In the genomic region with DNA sequence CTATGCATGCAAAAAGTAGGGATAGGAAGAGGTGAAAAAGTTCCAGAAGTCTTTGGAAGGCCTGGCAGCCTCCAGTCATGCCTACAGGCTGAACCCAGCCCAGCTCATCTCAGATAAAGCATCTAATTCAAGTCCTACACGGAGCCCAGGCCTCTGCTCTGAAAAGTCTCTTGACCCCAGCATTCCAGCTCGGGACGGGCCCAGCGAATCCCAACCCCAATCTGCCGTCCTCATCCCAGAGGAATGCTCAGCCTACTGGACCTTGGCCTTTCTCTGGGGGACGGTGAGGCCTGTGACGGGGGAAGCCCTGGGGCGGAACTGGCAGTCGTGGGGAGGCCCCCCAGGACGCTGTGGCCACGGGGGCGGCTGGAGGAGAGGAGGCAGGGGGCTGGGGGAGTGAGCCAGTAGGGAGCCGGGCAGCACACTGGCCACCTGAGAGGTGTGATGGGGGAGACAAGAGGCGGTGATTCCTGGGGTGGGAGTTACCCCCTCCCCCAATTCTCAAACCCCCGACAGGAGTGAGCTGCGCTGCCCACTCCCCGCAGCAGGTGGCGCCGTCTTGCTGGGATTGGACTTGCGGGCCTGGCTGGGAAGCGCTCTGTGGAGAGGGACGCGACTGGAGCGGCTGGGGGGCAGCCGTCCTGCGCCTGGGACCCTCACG, we compare ENCODE assay signal across 1 cellular context.
TF ChIP-seq lines count a peak whose summit lies in the region.

No MANE protein-coding gene starts in this region.

TF ChIP-seq in K562, 482 proteins besides CTCF, POLR2A, EP300 and RAD21 (continued from another document and continues in another):
- TF ChIP-seq HDAC3 (IDR thresholded peaks at IDR 0.05; ENCODE audit: borderline replicate concordance, partially characterized antibody) (no peak), KDM4B (IDR thresholded peaks at IDR 0.05; ENCODE audit: borderline replicate concordance in 2 of 2, low read depth in 1 of 2) (peak in 1 of 2 experiments; percentile 67; a peak in 1 of 4 replicates), ZFP36 (IDR thresholded peaks at IDR 0.05; ENCODE audit: low read depth, low read length, partially characterized antibody) (peak; percentile 5), ZNF175 (CRISPR knock-in tag; IDR thresholded peaks at IDR 0.05; ENCODE audit: low read depth) (no peak), PHB2 (IDR thresholded peaks at IDR 0.05; ENCODE audit: low read depth) (no peak), ZBTB5 (IDR thresholded peaks at IDR 0.05) (no peak), ZBTB7A (IDR thresholded peaks at IDR 0.05; ENCODE audit: borderline replicate concordance, control insufficient read depth, low read depth, low read length) (peak; percentile 81), ZC3H11A (IDR thresholded peaks at IDR 0.05; ENCODE audit: low read depth, low read length) (no peak), BRD9 (IDR thresholded peaks at IDR 0.05; ENCODE audit: low read depth, partially characterized antibody) (peak; percentile 49), JUND (IDR thresholded peaks at IDR 0.05; ENCODE audit: borderline replicate concordance, low read depth, low read length) (0 out of 2 replicates have a peak, but pooled peaks have one; percentile 12), JUND (tag; IDR thresholded peaks at IDR 0.05; ENCODE audit: borderline replicate concordance, low read depth, low read length) (no peak; the same call in 2 of the 3 replicates), ZNF57 (CRISPR knock-in tag; IDR thresholded peaks at IDR 0.05) (no peak), BDP1 (IDR thresholded peaks at IDR 0.05; ENCODE audit: insufficient read depth, insufficient read length) (no peak), ZNF197 (CRISPR knock-in tag; IDR thresholded peaks at IDR 0.05; ENCODE audit: low read depth) (no peak), HMG20B (CRISPR knock-in tag; IDR thresholded peaks at IDR 0.05) (no peak), ZNF384 (IDR thresholded peaks at IDR 0.05; ENCODE audit: low read depth, low read length) (0 out of 2 replicates have a peak, but pooled peaks have one; percentile 9), NFYB (IDR thresholded peaks at IDR 0.05; ENCODE audit: extremely low read depth, insufficient read length) (no peak), NR3C1 (CRISPR knock-in tag; IDR thresholded peaks at IDR 0.05) (no peak), FOS (IDR thresholded peaks at IDR 0.05; ENCODE audit: extremely low read depth, insufficient read length) (no peak), NR1H2 (CRISPR knock-in tag; IDR thresholded peaks at IDR 0.05) (no peak), NFATC3 (IDR thresholded peaks at IDR 0.05) (no peak), PPARD (CRISPR knock-in tag; IDR thresholded peaks at IDR 0.05) (no peak), ARID1B (IDR thresholded peaks at IDR 0.05) (peak; percentile 16; the same call in 1 of the 2 replicates), ZNF140 (CRISPR knock-in tag; IDR thresholded peaks at IDR 0.05) (no peak), ZNF3 (CRISPR knock-in tag; IDR thresholded peaks at IDR 0.05) (no peak), POU5F1 (IDR thresholded peaks at IDR 0.05; ENCODE audit: borderline replicate concordance, low read depth, low read length, partially characterized antibody) (no peak), ZNF24 (IDR thresholded peaks at IDR 0.05) (peak; percentile 58), ZNF41 (CRISPR knock-in tag; conservative IDR thresholded peaks at IDR 0.05) (no peak), MYC (IDR thresholded peaks at IDR 0.05; ENCODE audit: low read depth, low read length) (peak; percentile 26; the same call in 1 of the 2 replicates), MYC (CRISPR knock-in tag; IDR thresholded peaks at IDR 0.05; ENCODE audit: borderline replicate concordance, low read depth) (no peak), RBBP5 (IDR thresholded peaks at IDR 0.05; ENCODE audit: borderline replicate concordance, insufficient read depth, low read length, poor library complexity, severe bottlenecking) (no peak), PHF20 (IDR thresholded peaks at IDR 0.05; ENCODE audit: partially characterized antibody) (no peak), ZFP1 (CRISPR knock-in tag; IDR thresholded peaks at IDR 0.05) (no peak), BCOR (IDR thresholded peaks at IDR 0.05) (no peak), LCOR (CRISPR knock-in tag; IDR thresholded peaks at IDR 0.05) (no peak), ILF3 (IDR thresholded peaks at IDR 0.05; ENCODE audit: borderline replicate concordance) (no peak), TBL1XR1 (IDR thresholded peaks at IDR 0.05; ENCODE audit: low read length in 2 of 2) (no peak), ZSCAN29 (IDR thresholded peaks at IDR 0.05) (no peak), SMARCE1 (IDR thresholded peaks at IDR 0.05) (no peak), PCBP1 (IDR thresholded peaks at IDR 0.05; ENCODE audit: low read depth, low read length, poor library complexity, severe bottlenecking) (peak; percentile 44), SAFB2 (IDR thresholded peaks at IDR 0.05; ENCODE audit: borderline replicate concordance, low read depth, low read length, severe bottlenecking) (no peak), TRIM28 (IDR thresholded peaks at IDR 0.05) (no peak), ZNF408 (CRISPR knock-in tag; IDR thresholded peaks at IDR 0.05; ENCODE audit: low read depth) (no peak), SMC3 (conservative IDR thresholded peaks at IDR 0.05; ENCODE audit: insufficient read depth, low read depth, low read length) (peak; percentile 93), EGR1 (conservative IDR thresholded peaks at IDR 0.05) (0 out of 2 replicates have a peak, but pooled peaks have one; percentile 29), HEY1 (CRISPR knock-in tag; IDR thresholded peaks at IDR 0.05; ENCODE audit: borderline replicate concordance) (no peak), ARID2 (IDR thresholded peaks at IDR 0.05) (peak; percentile 82; the same call in 1 of the 2 replicates), MAFK (IDR thresholded peaks at IDR 0.05; ENCODE audit: low read length) (no peak), NELFE (IDR thresholded peaks at IDR 0.05; ENCODE audit: insufficient read depth, insufficient read length) (no peak), FOXJ3 (CRISPR knock-in tag; IDR thresholded peaks at IDR 0.05) (no peak), NFE2 (IDR thresholded peaks at IDR 0.05; ENCODE audit: low read depth) (no peak), ZNF76 (CRISPR knock-in tag; IDR thresholded peaks at IDR 0.05; ENCODE audit: borderline replicate concordance) (no peak), NBN (IDR thresholded peaks at IDR 0.05; ENCODE audit: low read depth) (0 out of 2 replicates have a peak, but pooled peaks have one; percentile 30), SP1 (CRISPR knock-in tag; IDR thresholded peaks at IDR 0.05) (no peak), KAT8 (IDR thresholded peaks at IDR 0.05; ENCODE audit: low read depth) (no peak), NR4A1 (CRISPR knock-in tag; IDR thresholded peaks at IDR 0.05) (no peak), NR4A1 (tag; IDR thresholded peaks at IDR 0.05) (no peak), XRCC5 (IDR thresholded peaks at IDR 0.05; ENCODE audit: low read depth, low read length) (no peak)
- TF ChIP-seq, protein P1, sequence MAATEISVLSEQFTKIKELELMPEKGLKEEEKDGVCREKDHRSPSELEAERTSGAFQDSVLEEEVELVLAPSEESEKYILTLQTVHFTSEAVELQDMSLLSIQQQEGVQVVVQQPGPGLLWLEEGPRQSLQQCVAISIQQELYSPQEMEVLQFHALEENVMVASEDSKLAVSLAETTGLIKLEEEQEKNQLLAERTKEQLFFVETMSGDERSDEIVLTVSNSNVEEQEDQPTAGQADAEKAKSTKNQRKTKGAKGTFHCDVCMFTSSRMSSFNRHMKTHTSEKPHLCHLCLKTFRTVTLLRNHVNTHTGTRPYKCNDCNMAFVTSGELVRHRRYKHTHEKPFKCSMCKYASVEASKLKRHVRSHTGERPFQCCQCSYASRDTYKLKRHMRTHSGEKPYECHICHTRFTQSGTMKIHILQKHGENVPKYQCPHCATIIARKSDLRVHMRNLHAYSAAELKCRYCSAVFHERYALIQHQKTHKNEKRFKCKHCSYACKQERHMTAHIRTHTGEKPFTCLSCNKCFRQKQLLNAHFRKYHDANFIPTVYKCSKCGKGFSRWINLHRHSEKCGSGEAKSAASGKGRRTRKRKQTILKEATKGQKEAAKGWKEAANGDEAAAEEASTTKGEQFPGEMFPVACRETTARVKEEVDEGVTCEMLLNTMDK (IDR thresholded peaks at IDR 0.05; ENCODE audit: borderline replicate concordance, insufficient read depth, low read depth, low read length, poor library complexity, severe bottlenecking): peak; percentile 71
- TF ChIP-seq, protein P2, sequence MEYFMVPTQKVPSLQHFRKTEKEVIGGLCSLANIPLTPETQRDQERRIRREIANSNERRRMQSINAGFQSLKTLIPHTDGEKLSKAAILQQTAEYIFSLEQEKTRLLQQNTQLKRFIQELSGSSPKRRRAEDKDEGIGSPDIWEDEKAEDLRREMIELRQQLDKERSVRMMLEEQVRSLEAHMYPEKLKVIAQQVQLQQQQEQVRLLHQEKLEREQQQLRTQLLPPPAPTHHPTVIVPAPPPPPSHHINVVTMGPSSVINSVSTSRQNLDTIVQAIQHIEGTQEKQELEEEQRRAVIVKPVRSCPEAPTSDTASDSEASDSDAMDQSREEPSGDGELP (CRISPR knock-in tag; IDR thresholded peaks at IDR 0.05; ENCODE audit: borderline replicate concordance): peak; percentile 52; the same call in 1 of the 2 replicates
- TF ChIP-seq, protein P3, sequence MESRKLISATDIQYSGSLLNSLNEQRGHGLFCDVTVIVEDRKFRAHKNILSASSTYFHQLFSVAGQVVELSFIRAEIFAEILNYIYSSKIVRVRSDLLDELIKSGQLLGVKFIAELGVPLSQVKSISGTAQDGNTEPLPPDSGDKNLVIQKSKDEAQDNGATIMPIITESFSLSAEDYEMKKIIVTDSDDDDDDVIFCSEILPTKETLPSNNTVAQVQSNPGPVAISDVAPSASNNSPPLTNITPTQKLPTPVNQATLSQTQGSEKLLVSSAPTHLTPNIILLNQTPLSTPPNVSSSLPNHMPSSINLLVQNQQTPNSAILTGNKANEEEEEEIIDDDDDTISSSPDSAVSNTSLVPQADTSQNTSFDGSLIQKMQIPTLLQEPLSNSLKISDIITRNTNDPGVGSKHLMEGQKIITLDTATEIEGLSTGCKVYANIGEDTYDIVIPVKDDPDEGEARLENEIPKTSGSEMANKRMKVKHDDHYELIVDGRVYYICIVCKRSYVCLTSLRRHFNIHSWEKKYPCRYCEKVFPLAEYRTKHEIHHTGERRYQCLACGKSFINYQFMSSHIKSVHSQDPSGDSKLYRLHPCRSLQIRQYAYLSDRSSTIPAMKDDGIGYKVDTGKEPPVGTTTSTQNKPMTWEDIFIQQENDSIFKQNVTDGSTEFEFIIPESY (CRISPR knock-in tag; IDR thresholded peaks at IDR 0.05): 0 out of 2 replicates have a peak, but pooled peaks have one; percentile 24
- TF ChIP-seq, protein P4, sequence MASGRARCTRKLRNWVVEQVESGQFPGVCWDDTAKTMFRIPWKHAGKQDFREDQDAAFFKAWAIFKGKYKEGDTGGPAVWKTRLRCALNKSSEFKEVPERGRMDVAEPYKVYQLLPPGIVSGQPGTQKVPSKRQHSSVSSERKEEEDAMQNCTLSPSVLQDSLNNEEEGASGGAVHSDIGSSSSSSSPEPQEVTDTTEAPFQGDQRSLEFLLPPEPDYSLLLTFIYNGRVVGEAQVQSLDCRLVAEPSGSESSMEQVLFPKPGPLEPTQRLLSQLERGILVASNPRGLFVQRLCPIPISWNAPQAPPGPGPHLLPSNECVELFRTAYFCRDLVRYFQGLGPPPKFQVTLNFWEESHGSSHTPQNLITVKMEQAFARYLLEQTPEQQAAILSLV (tag; IDR thresholded peaks at IDR 0.05): no peak
- TF ChIP-seq, protein P5, sequence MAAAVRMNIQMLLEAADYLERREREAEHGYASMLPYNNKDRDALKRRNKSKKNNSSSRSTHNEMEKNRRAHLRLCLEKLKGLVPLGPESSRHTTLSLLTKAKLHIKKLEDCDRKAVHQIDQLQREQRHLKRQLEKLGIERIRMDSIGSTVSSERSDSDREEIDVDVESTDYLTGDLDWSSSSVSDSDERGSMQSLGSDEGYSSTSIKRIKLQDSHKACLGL (CRISPR knock-in tag; IDR thresholded peaks at IDR 0.05; ENCODE audit: borderline replicate concordance, poor library complexity, severe bottlenecking): no peak
- TF ChIP-seq, protein P6, sequence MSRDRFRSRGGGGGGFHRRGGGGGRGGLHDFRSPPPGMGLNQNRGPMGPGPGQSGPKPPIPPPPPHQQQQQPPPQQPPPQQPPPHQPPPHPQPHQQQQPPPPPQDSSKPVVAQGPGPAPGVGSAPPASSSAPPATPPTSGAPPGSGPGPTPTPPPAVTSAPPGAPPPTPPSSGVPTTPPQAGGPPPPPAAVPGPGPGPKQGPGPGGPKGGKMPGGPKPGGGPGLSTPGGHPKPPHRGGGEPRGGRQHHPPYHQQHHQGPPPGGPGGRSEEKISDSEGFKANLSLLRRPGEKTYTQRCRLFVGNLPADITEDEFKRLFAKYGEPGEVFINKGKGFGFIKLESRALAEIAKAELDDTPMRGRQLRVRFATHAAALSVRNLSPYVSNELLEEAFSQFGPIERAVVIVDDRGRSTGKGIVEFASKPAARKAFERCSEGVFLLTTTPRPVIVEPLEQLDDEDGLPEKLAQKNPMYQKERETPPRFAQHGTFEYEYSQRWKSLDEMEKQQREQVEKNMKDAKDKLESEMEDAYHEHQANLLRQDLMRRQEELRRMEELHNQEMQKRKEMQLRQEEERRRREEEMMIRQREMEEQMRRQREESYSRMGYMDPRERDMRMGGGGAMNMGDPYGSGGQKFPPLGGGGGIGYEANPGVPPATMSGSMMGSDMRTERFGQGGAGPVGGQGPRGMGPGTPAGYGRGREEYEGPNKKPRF (IDR thresholded peaks at IDR 0.05; ENCODE audit: low read depth, low read length): no peak
- TF ChIP-seq, protein P7, sequence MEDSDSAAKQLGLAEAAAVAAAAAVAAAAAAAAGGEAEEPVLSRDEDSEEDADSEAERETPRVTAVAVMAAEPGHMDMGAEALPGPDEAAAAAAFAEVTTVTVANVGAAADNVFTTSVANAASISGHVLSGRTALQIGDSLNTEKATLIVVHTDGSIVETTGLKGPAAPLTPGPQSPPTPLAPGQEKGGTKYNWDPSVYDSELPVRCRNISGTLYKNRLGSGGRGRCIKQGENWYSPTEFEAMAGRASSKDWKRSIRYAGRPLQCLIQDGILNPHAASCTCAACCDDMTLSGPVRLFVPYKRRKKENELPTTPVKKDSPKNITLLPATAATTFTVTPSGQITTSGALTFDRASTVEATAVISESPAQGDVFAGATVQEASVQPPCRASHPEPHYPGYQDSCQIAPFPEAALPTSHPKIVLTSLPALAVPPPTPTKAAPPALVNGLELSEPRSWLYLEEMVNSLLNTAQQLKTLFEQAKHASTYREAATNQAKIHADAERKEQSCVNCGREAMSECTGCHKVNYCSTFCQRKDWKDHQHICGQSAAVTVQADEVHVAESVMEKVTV (CRISPR knock-in tag; IDR thresholded peaks at IDR 0.05): peak; percentile 63; the same call in 1 of the 2 replicates
